Comparison of ENCODE assay signal across 7 cellular contexts in the genomic region with DNA sequence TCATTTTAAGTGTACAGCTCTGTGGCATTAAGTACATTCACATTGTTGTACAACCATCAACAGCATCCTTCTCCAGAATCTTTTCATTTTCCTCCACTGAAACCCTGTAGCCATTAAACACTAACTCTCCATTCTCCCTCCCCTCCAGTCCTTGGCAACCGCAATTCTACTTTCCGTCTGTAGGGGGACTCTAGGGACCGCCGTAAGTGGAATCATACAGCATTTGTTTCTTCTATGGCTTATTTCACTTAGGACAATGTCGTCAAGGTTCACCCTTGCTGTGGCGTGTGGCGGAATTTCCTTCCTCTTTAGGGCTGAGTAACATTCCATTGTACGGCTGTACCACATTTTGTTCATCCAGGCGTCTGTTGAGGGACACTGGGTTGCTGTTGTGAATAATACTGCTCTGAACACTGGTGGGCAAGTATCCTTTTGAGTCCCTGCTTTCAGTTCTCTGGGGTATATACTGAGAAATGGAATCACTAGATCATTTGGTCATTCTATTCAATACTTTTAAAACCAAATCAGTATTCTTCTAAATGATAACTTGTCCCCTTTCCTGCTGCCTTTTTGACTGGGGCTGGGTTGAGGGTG. TPM values are rescaled to one million over a fixed set of nuclear protein-coding genes. Genes with fewer than 3 reads are reported as not detected.
A peak's percentile ranks its signal among the peaks of the same experiment; 100 is the strongest.
DNase-seq lines count a peak whose midpoint lies in the region; ATAC-seq, FAIRE-seq and TF ChIP-seq lines count a peak whose summit lies in the region.

No MANE protein-coding gene starts in this region.

- H3K27me3 Mint-ChIP-seq in activated CD4-positive, alpha-beta T cell treated with anti-CD3 and anti-CD28 coated beads for 36 hours: no peaks in the 10 kb centered on the region

- H3K36me3 ChIP-seq in MM.1S (replicated peaks; ENCODE audit: insufficient read depth, low read length): no peaks in the 10 kb centered on the region
- no peaks in the 10 kb centered on the region for H3K36me3 ChIP-seq in endothelial cell of umbilical vein (ENCODE audit: control insufficient read depth in 2 of 2, extremely low read depth in 1 of 2, insufficient read depth in 2 of 2, low read length in 2 of 2)

- DNase-seq in MM.1S: peak; percentile 28
- peak; percentile 59 for DNase-seq in activated CD4-positive, alpha-beta T cell treated with anti-CD3 and anti-CD28 coated beads for 36 hours
- peak; percentile 55 for DNase-seq in endothelial cell of umbilical vein (ENCODE audit: low read depth, low spot score)
- DNase-seq in retinal pigment epithelial cell (ENCODE audit: low read depth): no peak
- DNase-seq in NCI-H128 (lab: John Stamatoyannopoulos, UW; ENCODE audit: unreplicated experiment): no peak

- H3K27ac Mint-ChIP-seq in activated CD4-positive, alpha-beta T cell treated with anti-CD3 and anti-CD28 coated beads for 36 hours: no peak overlapping the region

- no TSS peak for BruUV-seq in endothelial cell of umbilical vein (replicated peaks; lab: Mats Ljungman, UMichigan)

- no peak overlapping the region for H2AFZ ChIP-seq in MM.1S (ENCODE audit: low read length)
- no peak overlapping the region for H2AFZ ChIP-seq in endothelial cell of umbilical vein (ENCODE audit: low read depth, low read length)

- H3K27ac ChIP-seq in MM.1S (ENCODE audit: low read length) (no peak overlapping the region), endothelial cell of umbilical vein (ENCODE audit: insufficient read depth, low read depth, low read length) (no peak overlapping the region)

- H3F3A ChIP-seq in MM.1S (ENCODE audit: insufficient read depth, low read length): no peaks in the 10 kb centered on the region

- H3K9ac ChIP-seq in MM.1S (ENCODE audit: low read length): no peak overlapping the region
- H3K9ac ChIP-seq in endothelial cell of umbilical vein (replicated peaks; ENCODE audit: extremely low read depth, insufficient read depth, low read length): no peak overlapping the region

- no peaks in the 10 kb centered on the region for H3K9me3 Mint-ChIP-seq in activated CD4-positive, alpha-beta T cell treated with anti-CD3 and anti-CD28 coated beads for 36 hours (ENCODE audit: low read depth)

- H3K9me1 ChIP-seq in endothelial cell of umbilical vein (replicated peaks; ENCODE audit: control insufficient read depth, extremely low read depth, insufficient read depth, low read length): no peaks in the 10 kb centered on the region

- TF ChIP-seq CTCF in GM12875 (IDR thresholded peaks at IDR 0.05; ENCODE audit: borderline replicate concordance, insufficient read depth, low read depth, low read length) (peak; percentile 69), MM.1S (IDR thresholded peaks at IDR 0.05; ENCODE audit: low read length) (peak; percentile 67), endothelial cell of umbilical vein (IDR thresholded peaks at IDR 0.05; ENCODE audit: extremely low read depth in 1 of 2, insufficient read depth in 1 of 2, low read depth in 1 of 2, low read length in 2 of 2) (peak; percentile 60 to 74), retinal pigment epithelial cell (conservative IDR thresholded peaks at IDR 0.05; ENCODE audit: low read depth, low read length) (peak; percentile 68)

- TF ChIP-seq POLR2A in endothelial cell of umbilical vein (IDR thresholded peaks at IDR 0.05; ENCODE audit: low read depth, low read length): no peak

- H3K4me3 Mint-ChIP-seq in activated CD4-positive, alpha-beta T cell treated with anti-CD3 and anti-CD28 coated beads for 36 hours: no peak overlapping the region

- CTCF ChIA-PET in activated CD4-positive, alpha-beta T cell treated with anti-CD3 and anti-CD28 coated beads for 36 hours (lab: Charles Lee): no interaction called here
- CTCF ChIA-PET in endothelial cell of umbilical vein (lab: Charles Lee): interaction anchor here (0.8 kb wide), 1 partner anchor 79 kb away, joined by 3 read pairs; no protein-coding TSS in a partner anchor

- no peaks in the 10 kb centered on the region for H3K9me2 ChIP-seq in MM.1S (replicated peaks; ENCODE audit: insufficient read depth, low read length)

- POLR2A ChIA-PET in activated CD4-positive, alpha-beta T cell treated with anti-CD3 and anti-CD28 coated beads for 36 hours (lab: Charles Lee): no interaction called here
- POLR2A ChIA-PET in endothelial cell of umbilical vein (lab: Charles Lee): no interaction called here

- H3K79me2 ChIP-seq in MM.1S (ENCODE audit: low read length): no peaks in the 10 kb centered on the region
- no peaks in the 10 kb centered on the region for H3K79me2 ChIP-seq in endothelial cell of umbilical vein (ENCODE audit: control insufficient read depth, insufficient read depth, low read length)

- H4K20me1 ChIP-seq in MM.1S (ENCODE audit: insufficient read depth, low read length) (no peaks in the 10 kb centered on the region), endothelial cell of umbilical vein (replicated peaks; ENCODE audit: control insufficient read depth, extremely low read depth, insufficient read depth, low read length) (no peaks in the 10 kb centered on the region)

- no peak overlapping the region for H3K4me3 ChIP-seq in GM12875 (ENCODE audit: low read depth, low read length)
- no peak overlapping the region for H3K4me3 ChIP-seq in MM.1S (ENCODE audit: low read length)
- H3K4me3 ChIP-seq in endothelial cell of umbilical vein (replicated peaks in 1 of 3; ENCODE audit: insufficient read depth in 1 of 3, low read depth in 1 of 3, low read length in 3 of 3): no peak overlapping the region
- H3K4me3 ChIP-seq in retinal pigment epithelial cell (ENCODE audit: low read length): no peak overlapping the region

- H3K36me3 Mint-ChIP-seq in activated CD4-positive, alpha-beta T cell treated with anti-CD3 and anti-CD28 coated beads for 36 hours (ENCODE audit: low read depth): peaks cover 2% of the 10 kb centered on the region

- H3K27me3 ChIP-seq in MM.1S (replicated peaks; ENCODE audit: insufficient read depth, low read length) (no peaks in the 10 kb centered on the region), endothelial cell of umbilical vein (ENCODE audit: control insufficient read depth in 2 of 2, insufficient read depth in 2 of 2, low read length in 2 of 2) (no peaks in the 10 kb centered on the region)

- intact Hi-C loops in activated CD4-positive, alpha-beta T cell treated with anti-CD3 and anti-CD28 coated beads for 36 hours (cut with DNase I, micrococcal nuclease): no loop called here
- intact Hi-C loops in endothelial cell of umbilical vein (cut with micrococcal nuclease): no loop called here

- no peak overlapping the region for H3K4me2 ChIP-seq in MM.1S (ENCODE audit: low read depth, low read length)
- H3K4me2 ChIP-seq in endothelial cell of umbilical vein (ENCODE audit: insufficient read depth, low read length): no peak overlapping the region

- peak; percentile 53 for ATAC-seq in activated CD4-positive, alpha-beta T cell treated with anti-CD3 and anti-CD28 coated beads for 36 hours
- ATAC-seq in GM19328 (IDR thresholded peaks at IDR 0.05; ENCODE audit: unreplicated experiment): no peak

- H3K4me1 ChIP-seq in MM.1S (ENCODE audit: low read length): no peaks in the 10 kb centered on the region
- peaks cover 15% of the 10 kb centered on the region for H3K4me1 ChIP-seq in endothelial cell of umbilical vein (ENCODE audit: control insufficient read depth, extremely low read depth, insufficient read depth, low read length)

- FAIRE-seq in endothelial cell of umbilical vein (lab: Jason Lieb, UNC): peak; percentile 55

- dilution Hi-C loops in endothelial cell of umbilical vein (cut with MboI; ENCODE audit: extremely low pct_ligation_motif_present, low sequenced_read_pairs): no loop called here

- H3K9me3 ChIP-seq in MM.1S (replicated peaks; ENCODE audit: insufficient read depth, low read length) (no peaks in the 10 kb centered on the region), endothelial cell of umbilical vein (replicated peaks; ENCODE audit: control insufficient read depth, insufficient read depth, low read length) (no peaks in the 10 kb centered on the region)

- H3K4me1 Mint-ChIP-seq in activated CD4-positive, alpha-beta T cell treated with anti-CD3 and anti-CD28 coated beads for 36 hours: no peaks in the 10 kb centered on the region

TF ChIP-seq in endothelial cell of umbilical vein, 7 proteins besides CTCF, POLR2A, EP300 and RAD21:
- TF ChIP-seq JUN (IDR thresholded peaks at IDR 0.05; ENCODE audit: borderline replicate concordance, insufficient read depth, insufficient read length, low read depth): no peak
- TF ChIP-seq MYC (IDR thresholded peaks at IDR 0.05; ENCODE audit: low read depth, low read length): no peak
- TF ChIP-seq GATA2 (IDR thresholded peaks at IDR 0.05; ENCODE audit: insufficient read depth, insufficient read length, low read depth, low read length): no peak
- no peak for TF ChIP-seq POLR2AphosphoS5 (IDR thresholded peaks at IDR 0.05; ENCODE audit: insufficient read depth, low read depth, low read length)
- TF ChIP-seq EZH2 (IDR thresholded peaks at IDR 0.05; ENCODE audit: borderline replicate concordance, low read depth, low read length, severe bottlenecking): no peak
- TF ChIP-seq, protein P1, sequence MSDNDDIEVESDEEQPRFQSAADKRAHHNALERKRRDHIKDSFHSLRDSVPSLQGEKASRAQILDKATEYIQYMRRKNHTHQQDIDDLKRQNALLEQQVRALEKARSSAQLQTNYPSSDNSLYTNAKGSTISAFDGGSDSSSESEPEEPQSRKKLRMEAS (IDR thresholded peaks at IDR 0.05; ENCODE audit: insufficient read depth, insufficient read length): no peak
- no peak for TF ChIP-seq FOS (IDR thresholded peaks at IDR 0.05; ENCODE audit: borderline replicate concordance, insufficient read depth, low read length)
TF ChIP-seq in endothelial cell of umbilical vein: peak in this region for 0.

RNA-seq across cellular contexts. Expression of gene PPP1R3G, which starts 50.7 kb away (rescaled TPM):
- under 1 TPM; 0.09 to 0.11 TPM for total RNA-seq in activated CD4-positive, alpha-beta T cell treated with anti-CD3 and anti-CD28 coated beads for 36 hours
- 0.07 and 0.09 TPM in 2 replicates for total RNA-seq in endothelial cell of umbilical vein
- 0.03 and 0.04 TPM in 2 replicates for polyA plus RNA-seq in endothelial cell of umbilical vein
- polyA plus RNA-seq in endothelial cell of umbilical vein (2011; cell fraction: cytosol; rRNA removed): 0.01 and 0.04 TPM in 2 replicates
- polyA plus RNA-seq in endothelial cell of umbilical vein (2011; cell fraction: nucleus; rRNA removed): 0.04 TPM in 1 of 2 replicates, not detected in the other
- 0.04 TPM in 2 replicates for polyA plus RNA-seq in endothelial cell of umbilical vein (2012)
- polyA minus RNA-seq in endothelial cell of umbilical vein: 0.05 and 0.13 TPM in 2 replicates
- 0.31 TPM for polyA minus RNA-seq in endothelial cell of umbilical vein (2011; cell fraction: cytosol; rRNA and poly(A)+ RNA removed)
- polyA minus RNA-seq in endothelial cell of umbilical vein (2011; cell fraction: nucleus; rRNA and poly(A)+ RNA removed): 0.10 TPM in 1 of 2 replicates, not detected in the other

Comparison
In these comparisons a context has a peak if more than half of its experiments do, and no peak if none do; other contexts are left out.
1. DNase-seq: peak in MM.1S (single experiment), activated CD4-positive, alpha-beta T cell treated with anti-CD3 and anti-CD28 coated beads for 36 hours (single experiment) and endothelial cell of umbilical vein (single experiment); none in retinal pigment epithelial cell (single experiment) and NCI-H128 (single experiment).
2. Peak in every context shown above with its lines, with median percentiles within 50 percentile points of each other: CTCF ChIP-seq.